ENCODE assay signal across 31 cellular contexts in the genomic region with DNA sequence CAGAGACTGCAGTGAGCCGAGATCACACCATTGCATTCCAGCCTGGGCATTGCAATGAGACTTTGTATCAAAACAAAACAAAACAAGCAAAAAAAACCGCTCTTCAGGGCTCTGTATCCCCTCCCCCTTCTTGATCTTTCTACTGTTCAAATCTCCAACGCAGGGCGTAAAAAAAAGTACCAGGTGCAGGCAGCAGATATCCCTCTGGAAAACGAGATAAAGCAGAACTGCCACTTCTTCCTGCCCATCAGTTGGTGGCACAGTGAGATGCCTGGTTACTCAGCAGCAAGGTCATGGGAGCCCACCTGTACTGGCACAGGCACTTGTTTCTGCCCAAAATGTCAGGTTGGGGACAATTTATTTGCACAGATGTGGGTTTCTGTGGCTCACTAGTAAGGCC. TPM values are rescaled to one million over a fixed set of nuclear protein-coding genes. Genes with fewer than 3 reads are reported as not detected.
"Had no signal": no experiment of that assay in that cellular context is flagged by ENCODE, and none has a peak within 500 bp of the region (broad histone marks: within the 10 kb centered on the region; RNA-seq: fewer than 3 reads in every experiment).

No MANE protein-coding gene starts in this region.

- H3K9me3 Mint-ChIP-seq: T-cell, WTC11 had no signal

- DNase-seq: activated CD4-positive, alpha-beta T cell treated with anti-CD3 and anti-CD28 coated beads for 48 hours; activated CD4-positive, alpha-beta T cell treated with anti-CD3 and anti-CD28 coated beads, Interleukin-2, amount 50 U/mL, for 4 hours; activated CD4-positive, CD25-positive, alpha-beta regulatory T cell treated with anti-CD3 and anti-CD28 coated beads, Interleukin-2, amount 50 U/mL, for 72 hours; activated CD8-positive, alpha-beta memory T cell treated with anti-CD3 and anti-CD28 coated beads, Interleukin-2, amount 50 U/mL, for 48 hours; activated CD8-positive, alpha-beta T cell treated with anti-CD3 and anti-CD28 coated beads, Interleukin-2, amount 10 ng/mL, durations not matched to agents 7 days and 5 days; activated naive CD4-positive, alpha-beta T cell treated with anti-CD3 and anti-CD28 coated beads, Interleukin-2, amount 50 U/mL, for 16 hours; activated T-cell treated with anti-CD3 and anti-CD28 coated beads, Interleukin-2, amount 50 U/mL, for 1 hour; aorta; caudate nucleus; NCI-H1092; NCI-H1417; NCI-H1694; NCI-H2029; NCI-H2107; NCI-H2171 treated with DMSO at 0.1 percent for 48 hours; NCI-H226; NCI-H510A; NCI-H526 treated with DMSO at 0.1 percent for 48 hours; NCI-H82; RPMI8226; T-cell; T-helper 2 cell; T1000 had no signal

- H3K27ac ChIP-seq: KMS-11, SK-N-MC had no signal

- H3K27me3 Mint-ChIP-seq: T-cell had no signal

- H3K27me3 ChIP-seq: breast epithelium had no signal

- H3K4me2 ChIP-seq: KMS-11 had no signal

- H3K4me3 Mint-ChIP-seq: activated CD8-positive, alpha-beta T cell treated with anti-CD3 and anti-CD28 coated beads, Interleukin-2, amount 10 ng/mL, durations not matched to agents 7 days and 5 days; T-cell; WTC11 had no signal

- H3K9me3 ChIP-seq: breast epithelium had no signal

- H3K9ac ChIP-seq: KMS-11 had no signal

- H3K27ac Mint-ChIP-seq: activated CD8-positive, alpha-beta T cell treated with anti-CD3 and anti-CD28 coated beads, Interleukin-2, amount 10 ng/mL, durations not matched to agents 7 days and 5 days; T-cell; WTC11 had no signal

- ATAC-seq: activated CD8-positive, alpha-beta T cell treated with anti-CD3 and anti-CD28 coated beads, Interleukin-2, amount 10 ng/mL, durations not matched to agents 7 days and 5 days; Panc1; Right ventricle myocardium inferior; T-cell; WTC11 had no signal

- H3K36me3 ChIP-seq: breast epithelium had no signal

- H3K4me1 Mint-ChIP-seq: T-cell, WTC11 had no signal

- H3K4me3 ChIP-seq: breast epithelium, SK-N-MC had no signal

RNA-seq across cellular contexts. Expression of gene CCDC87, which starts 11.3 kb away (rescaled TPM):
- total RNA-seq: MCF 10A had no signal

RNA-seq across cellular contexts. Expression of gene CTSF, which starts 35.8 kb away (rescaled TPM):
- total RNA-seq: OCI-LY7 had no signal
